Comparison of ENCODE assay signal across 8 cellular contexts in the genomic region with DNA sequence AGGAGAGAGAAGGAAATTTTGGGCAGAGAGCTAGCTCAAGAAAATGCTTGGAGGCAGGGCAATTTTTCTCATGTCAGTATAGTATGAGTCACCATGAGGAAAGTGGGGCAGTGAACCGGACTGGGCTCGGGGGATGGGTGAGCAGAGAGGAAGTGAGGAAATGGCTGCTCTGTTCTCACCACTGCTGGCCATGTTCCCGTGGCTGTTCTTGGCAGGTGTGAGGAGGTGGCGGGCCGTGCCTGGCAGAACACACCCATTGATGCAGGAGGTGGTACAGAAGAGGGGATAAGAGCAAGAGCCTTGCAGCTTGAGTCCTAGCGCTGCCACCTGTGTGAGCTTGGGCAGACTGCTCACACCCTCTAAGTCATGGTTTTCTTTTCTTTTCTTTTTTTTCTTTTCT.
DNase-seq lines count a peak whose midpoint lies in the region; ATAC-seq and TF ChIP-seq lines count a peak whose summit lies in the region.

No MANE protein-coding gene starts in this region.

- no peaks in the 10 kb centered on the region for H3K27me3 Mint-ChIP-seq in Caco-2 (ENCODE audit: insufficient read depth, unreplicated experiment)
- H3K27me3 Mint-ChIP-seq in chondrocyte (ENCODE audit: low read depth): no peaks in the 10 kb centered on the region
- peaks cover 7% of the 10 kb centered on the region for H3K27me3 Mint-ChIP-seq in nephron progenitor cell (ENCODE audit: low read depth, poor library complexity)

- H3K4me1 Mint-ChIP-seq in Caco-2 (ENCODE audit: low read depth, unreplicated experiment) (peaks cover 11% of the 10 kb centered on the region), chondrocyte (ENCODE audit: low read depth) (peaks cover 14% of the 10 kb centered on the region), nephron progenitor cell (peaks cover 52% of the 10 kb centered on the region)

- H3K4me3 ChIP-seq in Caco-2 (ENCODE audit: low read depth, low read length) (no peak overlapping the region), lung (no peak overlapping the region)

- no peaks in the 10 kb centered on the region for H3K36me3 Mint-ChIP-seq in Caco-2 (ENCODE audit: insufficient read depth, unreplicated experiment)
- no peaks in the 10 kb centered on the region for H3K36me3 Mint-ChIP-seq in chondrocyte (ENCODE audit: low read depth)
- no peaks in the 10 kb centered on the region for H3K36me3 Mint-ChIP-seq in nephron progenitor cell (ENCODE audit: low read depth)

- H3K27ac Mint-ChIP-seq in Caco-2 (ENCODE audit: unreplicated experiment) (peak overlapping the region; percentile 3), chondrocyte (ENCODE audit: unreplicated experiment) (peak overlapping the region; percentile 49), nephron progenitor cell (no peak overlapping the region)

- 12 to 14% methylated on average over 6 of the region's 6 CpGs for WGBS in lung, 2 donors

- H3K4me3 Mint-ChIP-seq in Caco-2 (ENCODE audit: unreplicated experiment) (no peak overlapping the region), chondrocyte (ENCODE audit: unreplicated experiment) (no peak overlapping the region), nephron progenitor cell (no peak overlapping the region)

- TF ChIP-seq CTCF in Caco-2 (IDR thresholded peaks at IDR 0.05; ENCODE audit: insufficient read depth in 1 of 2, low read depth in 1 of 2, low read length in 1 of 2, severe bottlenecking in 1 of 2, unreplicated experiment in 1 of 2): no peak
- no peak for TF ChIP-seq CTCF in chondrocyte (IDR thresholded peaks at IDR 0.05)
- TF ChIP-seq CTCF in lung (IDR thresholded peaks at IDR 0.05; ENCODE audit: control extremely low read depth, extremely low read depth): no peak
- no peak for TF ChIP-seq CTCF in nephron progenitor cell (IDR thresholded peaks at IDR 0.05)

- intact Hi-C loops in Caco-2 (cut with micrococcal nuclease; ENCODE audit: unreplicated experiment): no loop called here

- POLR2A ChIA-PET in Caco-2 (lab: Charles Lee): no interaction called here

- H3K27me3 ChIP-seq in Caco-2 (replicated peaks; ENCODE audit: control insufficient read depth, insufficient read depth, low read length): no peaks in the 10 kb centered on the region
- H3K27me3 ChIP-seq in lung (ENCODE audit: control insufficient read depth, insufficient read depth): no peaks in the 10 kb centered on the region

- H3K9me3 ChIP-seq in Caco-2 (no peaks in the 10 kb centered on the region), lung (ENCODE audit: control insufficient read depth in 2 of 2, insufficient read depth in 1 of 2, low read length in 1 of 2) (no peaks in the 10 kb centered on the region)

- no TSS peak for BruUV-seq in Caco-2 (replicated peaks; lab: Mats Ljungman, UMichigan)

- H3K9me3 Mint-ChIP-seq in Caco-2 (ENCODE audit: unreplicated experiment): no peaks in the 10 kb centered on the region
- no peaks in the 10 kb centered on the region for H3K9me3 Mint-ChIP-seq in chondrocyte (ENCODE audit: low read depth)
- H3K9me3 Mint-ChIP-seq in nephron progenitor cell: no peaks in the 10 kb centered on the region

- H3K4me1 ChIP-seq in Caco-2: peaks cover 10% of the 10 kb centered on the region; the same call in 1 of the 2 replicates
- peaks cover 3 to 4% of the 10 kb centered on the region in 2 donors for H3K4me1 ChIP-seq in lung (ENCODE audit: control insufficient read depth in 2 of 2, insufficient read depth in 2 of 2, low read length in 2 of 2)

- peak; percentile 87 for ATAC-seq in GM21737 (IDR thresholded peaks at IDR 0.05; ENCODE audit: unreplicated experiment)
- peak; percentile 89 for ATAC-seq in lung (ENCODE audit: insufficient read depth, low FRiP score)
- no peak for ATAC-seq in GM21825 (IDR thresholded peaks at IDR 0.05; ENCODE audit: unreplicated experiment)

- DNase-seq in Caco-2 (peak in 1 of 2 experiments; percentile 36), NCI-H2196 (lab: John Stamatoyannopoulos, UW; ENCODE audit: unreplicated experiment) (peak; percentile 63), chondrocyte (ENCODE audit: low spot score) (peak; percentile 88), lung (ENCODE audit: low spot score) (peak; percentile 89), nephron progenitor cell (no peak)
- no peak for DNase-seq in activated CD4-positive, CD25-positive, alpha-beta regulatory T cell (lab: John Stamatoyannopoulos, UW)

- CTCF ChIA-PET in Caco-2 (lab: Charles Lee): no interaction called here

- H3K27ac ChIP-seq in lung (ENCODE audit: low read depth in 1 of 2, low read length in 1 of 2): peak overlapping the region; percentile 55 to 77

- no peaks in the 10 kb centered on the region for H3K36me3 ChIP-seq in Caco-2 (ENCODE audit: control insufficient read depth, insufficient read depth, low read length)
- no peaks in the 10 kb centered on the region for H3K36me3 ChIP-seq in lung (ENCODE audit: control insufficient read depth in 2 of 2, insufficient read depth in 2 of 2, low read length in 2 of 2)

Comparison
In these comparisons a context has a peak if more than half of its experiments do, and no peak if none do; other contexts are left out.
1. DNase-seq: peak in NCI-H2196 (single experiment), chondrocyte (single experiment) and lung (single experiment); none in nephron progenitor cell (single experiment) and activated CD4-positive, CD25-positive, alpha-beta regulatory T cell (0 of 4).